ENCODE assay signal across 19 cellular contexts in the genomic region with DNA sequence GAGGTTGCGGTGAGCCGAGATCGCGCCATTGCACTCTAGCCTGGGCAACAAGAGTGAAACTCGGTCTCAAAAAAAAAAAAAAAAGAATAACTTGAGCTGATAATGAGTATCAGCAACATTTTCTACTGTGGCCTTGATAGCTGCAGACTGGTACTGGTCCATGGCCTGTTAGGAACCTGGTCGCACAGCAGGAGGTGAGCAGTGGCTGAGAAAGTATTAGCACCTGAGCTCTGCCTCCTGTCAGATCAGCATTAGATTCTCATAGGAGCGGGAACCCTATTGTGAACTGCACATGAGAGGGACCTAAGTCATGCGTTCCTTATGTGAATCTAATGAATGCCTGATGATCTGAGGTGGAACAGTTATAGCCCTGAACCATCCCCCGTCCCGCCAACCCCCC.
"Had no signal": no experiment of that assay in that cellular context is flagged by ENCODE, and none has a peak within 500 bp of the region (broad histone marks: within the 10 kb centered on the region; RNA-seq: fewer than 3 reads in every experiment).

No MANE protein-coding gene starts in this region.

- H3K27ac ChIP-seq: ascending aorta, breast epithelium, gastrocnemius medialis, heart left ventricle, prostate gland, right atrium auricular region, tibial nerve, vagina had no signal

- ATAC-seq: activated CD4-positive, CD25-positive, alpha-beta regulatory T cell treated with anti-CD3 and anti-CD28 coated beads, Interleukin-2, amount 50 U/mL, for 24 hours; esophagus mucosa; gastrocnemius medialis; heart left ventricle; left ventricle myocardium superior; natural killer cell treated with Interleukin-12 subunit alpha and Interleukin-12 subunit beta and Interleukin-15 and Interleukin-18, amount 100 ng/mL, for 72 hours; stimulated activated naive CD8-positive, alpha-beta T cell treated with anti-CD3 and anti-CD28 coated beads, Interleukin-15, Interleukin-2, amounts not matched to agents 100 U/mL and 50 U/mL, for 24 hours had no signal

- DNase-seq: activated CD4-positive, alpha-beta T cell treated with anti-CD3 and anti-CD28 coated beads, Interleukin-2, amount 10 ng/mL, durations not matched to agents 7 days and 5 days; activated CD8-positive, alpha-beta memory T cell treated with anti-CD3 and anti-CD28 coated beads for 24 hours; activated CD8-positive, alpha-beta memory T cell treated with anti-CD3 and anti-CD28 coated beads, Interleukin-2, amount 50 U/mL, for 48 hours; cortex of kidney; gastrocnemius medialis; heart left ventricle; left ventricle myocardium superior; SK-N-SH; stimulated activated naive CD8-positive, alpha-beta T cell treated with anti-CD3 and anti-CD28 coated beads, Interleukin-15, Interleukin-2, amounts not matched to agents 100 U/mL and 50 U/mL, for 24 hours; substantia nigra had no signal

- H3K27me3 ChIP-seq: ascending aorta, breast epithelium, gastrocnemius medialis, heart left ventricle, right atrium auricular region, tibial nerve, vagina had no signal

- H3K9me3 ChIP-seq: prostate gland, vagina had no signal

- H3K9ac ChIP-seq: SK-N-SH had no signal

- H3K27me3 Mint-ChIP-seq: activated CD4-positive, alpha-beta T cell treated with anti-CD3 and anti-CD28 coated beads, Interleukin-2, amount 10 ng/mL, durations not matched to agents 7 days and 5 days; natural killer cell treated with Interleukin-12 subunit alpha and Interleukin-12 subunit beta and Interleukin-15 and Interleukin-18, amount 100 ng/mL, for 72 hours had no signal

- H3K9me3 Mint-ChIP-seq: natural killer cell treated with Interleukin-12 subunit alpha and Interleukin-12 subunit beta and Interleukin-15 and Interleukin-18, amount 100 ng/mL, for 72 hours had no signal

- H3K4me3 ChIP-seq: ascending aorta, breast epithelium, gastrocnemius medialis, heart left ventricle, prostate gland, right atrium auricular region, tibial nerve, vagina had no signal

- H3K4me2 ChIP-seq: SK-N-SH had no signal

- H3K4me3 Mint-ChIP-seq: activated CD4-positive, alpha-beta T cell treated with anti-CD3 and anti-CD28 coated beads, Interleukin-2, amount 10 ng/mL, durations not matched to agents 7 days and 5 days; natural killer cell treated with Interleukin-12 subunit alpha and Interleukin-12 subunit beta and Interleukin-15 and Interleukin-18, amount 100 ng/mL, for 72 hours had no signal

- H3K4me1 ChIP-seq: ascending aorta, breast epithelium, prostate gland had no signal

- H3K36me3 ChIP-seq: ascending aorta, breast epithelium, gastrocnemius medialis, heart left ventricle, prostate gland, right atrium auricular region, vagina had no signal
